ENCODE assay signal across 1 cellular context in genomic region chr22:21686634-21687393, GRCh38.
TF ChIP-seq lines count a peak whose summit lies in the region.

No MANE protein-coding gene starts in this region.

TF ChIP-seq in K562, 482 proteins besides CTCF, POLR2A, EP300 and RAD21 (continued from another document and continues in another):
- TF ChIP-seq EZH2 (IDR thresholded peaks at IDR 0.05; ENCODE audit: borderline replicate concordance, low read depth, low read length), result no peak
- TF ChIP-seq DDX20 (tag; IDR thresholded peaks at IDR 0.05; ENCODE audit: low read depth), result no peak
- TF ChIP-seq AFF1 (IDR thresholded peaks at IDR 0.05; ENCODE audit: low read depth in 1 of 2, partially characterized antibody in 2 of 2), result no peak
- TF ChIP-seq RBM15 (IDR thresholded peaks at IDR 0.05; ENCODE audit: insufficient read depth, low read length), result no peak
- TF ChIP-seq NFE2 (IDR thresholded peaks at IDR 0.05; ENCODE audit: low read depth), result no peak
- TF ChIP-seq TAF7 (tag; IDR thresholded peaks at IDR 0.05), result no peak
- no peak for TF ChIP-seq MCM5 (IDR thresholded peaks at IDR 0.05; ENCODE audit: low read depth)
- TF ChIP-seq ZBTB43 (CRISPR knock-in tag; IDR thresholded peaks at IDR 0.05), result no peak
- no peak for TF ChIP-seq TSHZ1 (CRISPR knock-in tag; IDR thresholded peaks at IDR 0.05)
- no peak for TF ChIP-seq TFAM (CRISPR knock-in tag; conservative IDR thresholded peaks at IDR 0.05)
- TF ChIP-seq NKRF (IDR thresholded peaks at IDR 0.05; ENCODE audit: borderline replicate concordance), result no peak
- 0 out of 2 replicates have a peak, but pooled peaks have one; percentile 39 for TF ChIP-seq E2F3 (CRISPR knock-in tag; IDR thresholded peaks at IDR 0.05)
- no peak for TF ChIP-seq ZNF551 (CRISPR knock-in tag; IDR thresholded peaks at IDR 0.05)
- TF ChIP-seq HOMEZ (CRISPR knock-in tag; IDR thresholded peaks at IDR 0.05), result no peak
- TF ChIP-seq TEAD2 (tag; IDR thresholded peaks at IDR 0.05), result no peak
- peak; percentile 40 for TF ChIP-seq HMGN3 (IDR thresholded peaks at IDR 0.05; ENCODE audit: borderline replicate concordance, extremely low read depth, insufficient read length, low read depth, low read length)
- TF ChIP-seq STAT6 (CRISPR knock-in tag; IDR thresholded peaks at IDR 0.05), result peak; percentile 92
- TF ChIP-seq GATA2 (CRISPR knock-in tag; IDR thresholded peaks at IDR 0.05), result no peak
- no peak for TF ChIP-seq HDAC1 (IDR thresholded peaks at IDR 0.05)
- no peak for TF ChIP-seq CBFB (CRISPR knock-in tag; IDR thresholded peaks at IDR 0.05)
- no peak for TF ChIP-seq ZNF280A (IDR thresholded peaks at IDR 0.05; ENCODE audit: low read depth, partially characterized antibody)
- 0 out of 2 replicates have a peak, but pooled peaks have one; percentile 1 for TF ChIP-seq MYNN (IDR thresholded peaks at IDR 0.05)
- TF ChIP-seq MYNN (CRISPR knock-in tag; IDR thresholded peaks at IDR 0.05), result no peak
- TF ChIP-seq SRSF3 (IDR thresholded peaks at IDR 0.05; ENCODE audit: insufficient read depth, low read length), result no peak
- no peak for TF ChIP-seq ZNF121 (CRISPR knock-in tag; conservative IDR thresholded peaks at IDR 0.05)
- no peak for TF ChIP-seq ZC3H8 (IDR thresholded peaks at IDR 0.05)
- TF ChIP-seq KLF6 (CRISPR knock-in tag; IDR thresholded peaks at IDR 0.05; ENCODE audit: borderline replicate concordance), result no peak
- TF ChIP-seq CREBBP (IDR thresholded peaks at IDR 0.05; ENCODE audit: low read depth, low read length), result no peak
- TF ChIP-seq FOS (IDR thresholded peaks at IDR 0.05; ENCODE audit: extremely low read depth, insufficient read length), result no peak
- TF ChIP-seq ZBTB49 (CRISPR knock-in tag; IDR thresholded peaks at IDR 0.05; ENCODE audit: borderline replicate concordance), result no peak
- TF ChIP-seq TEAD4 (IDR thresholded peaks at IDR 0.05; ENCODE audit: low read length), result peak; percentile 20; the same call in 1 of the 2 replicates
- TF ChIP-seq TEAD4 (CRISPR knock-in tag; IDR thresholded peaks at IDR 0.05; ENCODE audit: borderline replicate concordance), result peak; percentile 55; the same call in 1 of the 2 replicates
- TF ChIP-seq HNRNPUL1 (IDR thresholded peaks at IDR 0.05; ENCODE audit: low read length), result no peak
- no peak for TF ChIP-seq EHMT2 (IDR thresholded peaks at IDR 0.05)
- no peak for TF ChIP-seq ZFPM2 (CRISPR knock-in tag; IDR thresholded peaks at IDR 0.05)
- no peak for TF ChIP-seq PURB (CRISPR knock-in tag; IDR thresholded peaks at IDR 0.05; ENCODE audit: low read depth)
- no peak for TF ChIP-seq BCLAF1 (IDR thresholded peaks at IDR 0.05; ENCODE audit: borderline replicate concordance in 1 of 2, control insufficient read depth in 1 of 2, low read depth in 2 of 2, low read length in 1 of 2)
- peak; percentile 60; the same call in 1 of the 2 replicates for TF ChIP-seq CEBPG (CRISPR knock-in tag; IDR thresholded peaks at IDR 0.05)
- no peak for TF ChIP-seq CEBPG (tag; conservative IDR thresholded peaks at IDR 0.05 in 1 of 2, IDR thresholded peaks at IDR 0.05 in 1 of 2)
